ENCODE assay signal across 8 cellular contexts in the genomic region with DNA sequence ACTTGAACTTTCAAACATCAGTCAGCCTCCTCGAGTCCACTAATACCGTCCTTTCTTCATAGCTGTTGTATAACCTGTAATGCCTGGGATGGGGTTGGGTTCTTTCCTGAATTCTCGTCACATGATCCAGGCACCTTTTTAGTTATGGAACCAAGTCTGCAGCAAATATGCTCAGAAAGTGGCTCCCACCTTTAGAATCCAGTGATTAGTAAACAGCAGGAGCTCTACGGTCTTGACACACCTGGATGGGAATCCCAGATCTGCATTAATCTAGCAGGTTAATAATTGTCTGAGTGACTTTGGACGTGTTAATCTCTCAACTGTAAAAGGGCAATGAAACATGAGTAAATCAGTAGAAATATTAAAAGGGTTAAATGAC. TPM values are rescaled to one million over a fixed set of nuclear protein-coding genes. Genes with fewer than 3 reads are reported as not detected.
DNase-seq lines count a peak whose midpoint lies in the region; FAIRE-seq and TF ChIP-seq lines count a peak whose summit lies in the region.

No MANE protein-coding gene starts in this region.

- H3K4me1 Mint-ChIP-seq in activated T-cell treated with anti-CD3 and anti-CD28 coated beads, Interleukin-2, amount 50 U/mL, for 24 hours (ENCODE audit: low read depth), result peaks cover 29% of the 10 kb centered on the region
- H3K4me1 Mint-ChIP-seq in activated naive CD8-positive, alpha-beta T cell (ENCODE audit: low read depth), result peaks cover 23% of the 10 kb centered on the region

- H3K36me3 Mint-ChIP-seq in activated T-cell treated with anti-CD3 and anti-CD28 coated beads, Interleukin-2, amount 50 U/mL, for 24 hours (ENCODE audit: low read depth), result peaks cover 7% of the 10 kb centered on the region
- H3K36me3 Mint-ChIP-seq in activated naive CD8-positive, alpha-beta T cell, result no peaks in the 10 kb centered on the region

- H3K4me1 ChIP-seq in thyroid gland, result peaks cover 19 to 23% of the 10 kb centered on the region in 2 donors

- no peak for FAIRE-seq in frontal cortex (lab: Jason Lieb, UNC)

- no peaks in the 10 kb centered on the region for H3K27me3 Mint-ChIP-seq in activated T-cell treated with anti-CD3 and anti-CD28 coated beads, Interleukin-2, amount 50 U/mL, for 24 hours
- no peaks in the 10 kb centered on the region for H3K27me3 Mint-ChIP-seq in activated naive CD8-positive, alpha-beta T cell

- no peaks in the 10 kb centered on the region for H3K9me3 Mint-ChIP-seq in activated T-cell treated with anti-CD3 and anti-CD28 coated beads, Interleukin-2, amount 50 U/mL, for 24 hours
- H3K9me3 Mint-ChIP-seq in activated naive CD8-positive, alpha-beta T cell (ENCODE audit: low read depth), result no peaks in the 10 kb centered on the region

- CTCF ChIA-PET in GM10248 (lab: Yijun Ruan, JAX), result interaction anchor here (1.1 kb wide), 1 partner anchor 222 kb away, joined by 3 read pairs; no protein-coding TSS in a partner anchor

- no peaks in the 10 kb centered on the region for H3K36me3 ChIP-seq in thyroid gland

- H3K4me3 Mint-ChIP-seq in activated T-cell treated with anti-CD3 and anti-CD28 coated beads, Interleukin-2, amount 50 U/mL, for 24 hours, result peak overlapping the region; percentile 70
- peak overlapping the region; percentile 60 for H3K4me3 Mint-ChIP-seq in activated naive CD8-positive, alpha-beta T cell

- H3K27me3 ChIP-seq in thyroid gland, result no peaks in the 10 kb centered on the region

- POLR2A ChIA-PET in GM10248 (lab: Yijun Ruan, JAX), result no interaction called here

- H3K27ac Mint-ChIP-seq in activated T-cell treated with anti-CD3 and anti-CD28 coated beads, Interleukin-2, amount 50 U/mL, for 24 hours, result peak overlapping the region; percentile 17
- H3K27ac Mint-ChIP-seq in activated naive CD8-positive, alpha-beta T cell, result peak overlapping the region; percentile 71

- H3K4me3 ChIP-seq in thyroid gland (replicated peaks in 1 of 3), result peak overlapping the region in 1 of 3 donors; percentile 31

- no peak for TF ChIP-seq POLR2A in thyroid gland (IDR thresholded peaks at IDR 0.05)

- TF ChIP-seq CTCF in thyroid gland (IDR thresholded peaks at IDR 0.05) (no peak), GM10248 (IDR thresholded peaks at IDR 0.05; ENCODE audit: control extremely low read depth, extremely low read depth, low read depth, missing control alignments) (no peak)

- no peak for DNase-seq in activated T-cell treated with anti-CD3 and anti-CD28 coated beads, Interleukin-2, amount 50 U/mL, for 24 hours
- DNase-seq in activated T-cell treated with anti-CD3 and anti-CD28 coated beads, Interleukin-2, amount 50 U/mL, for 1 hour, result no peak
- DNase-seq in left kidney (ENCODE audit: low read depth, low spot score) (peak; percentile 42), thyroid gland (no peak), GM10248 (ENCODE audit: extremely low spot score) (no peak), frontal cortex (ENCODE audit: low spot score in 2 of 2) (no peak), hippocampal formation (lab: John Stamatoyannopoulos, UW) (no peak)

- WGBS in thyroid gland, 2 donors, result 43 to 47% methylated on average over 5 of the region's 5 CpGs

- intact Hi-C loops in thyroid gland (cut with DNase I), result loop anchor here (10.0 kb wide), 1 partner anchor 63 kb away; no protein-coding TSS in a partner anchor

- H3K27ac ChIP-seq in thyroid gland, result peak overlapping the region; percentile 73 to 84 (median 77)

- H3K9me3 ChIP-seq in thyroid gland, result no peaks in the 10 kb centered on the region

RNA-seq across cellular contexts. Expression of a gene that starts 0.7 kb away (rescaled TPM):
- total RNA-seq in thyroid gland, result 10 to 100 TPM; 57.8 to 74.8 (median 60.5) TPM
- 14.3 TPM for total RNA-seq in frontal cortex

RNA-seq across cellular contexts. Expression of a gene that starts 22.4 kb away (rescaled TPM):
- total RNA-seq in thyroid gland (10 to 100 TPM; 33.5 to 53.5 (median 42.1) TPM), frontal cortex (0.41 TPM)

RNA-seq across cellular contexts. Expression of a gene that starts 48.4 kb away (rescaled TPM):
- 1 to 10 TPM in 1 of 4 donors, under 1 TPM in 3; 0.27 to 1.3 (median 0.61) TPM for total RNA-seq in thyroid gland
- 1.6 TPM for total RNA-seq in frontal cortex

Comparison
In these comparisons a context has a peak if more than half of its experiments do, and no peak if none do; other contexts are left out.
1. RNA of a gene that starts 22.4 kb away (total RNA-seq): 33.5 to 53.5 TPM in thyroid gland; 0.41 TPM in frontal cortex (single experiment); every median in the first group is over 10 times any median in the second.